2 cellular contexts compared by ENCODE assay signal in genomic region chr11:10348650-10349280, GRCh38.
A peak's percentile ranks its signal among the peaks of the same experiment; 100 is the strongest.
TF ChIP-seq lines count a peak whose summit lies in the region.

No MANE protein-coding gene starts in this region.

TF ChIP-seq in IMR-90, 13 proteins besides CTCF, POLR2A, EP300 and RAD21:
- TF ChIP-seq RFX5 (IDR thresholded peaks at IDR 0.05; ENCODE audit: low read depth, low read length) (no peak), CEBPB (IDR thresholded peaks at IDR 0.05; ENCODE audit: low read depth, low read length) (peak; percentile 81)

TF ChIP-seq in H1, 55 proteins besides CTCF, POLR2A, EP300 and RAD21:
- no peak for TF ChIP-seq ASH2L (IDR thresholded peaks at IDR 0.05; ENCODE audit: low read length)
- no peak for TF ChIP-seq SP1 (IDR thresholded peaks at IDR 0.05; ENCODE audit: low read depth, low read length)
- no peak for TF ChIP-seq NANOG (IDR thresholded peaks at IDR 0.05; ENCODE audit: insufficient read depth, low read depth, low read length, poor library complexity, severe bottlenecking)
- no peak for TF ChIP-seq PHF8 (conservative IDR thresholded peaks at IDR 0.05; ENCODE audit: low read depth, low read length)
- no peak for TF ChIP-seq NRF1 (IDR thresholded peaks at IDR 0.05; ENCODE audit: low read depth, low read length)
- no peak for TF ChIP-seq BACH1 (IDR thresholded peaks at IDR 0.05; ENCODE audit: low read length)
- no peak for TF ChIP-seq CHD2 (IDR thresholded peaks at IDR 0.05; ENCODE audit: low read length)
- no peak for TF ChIP-seq TAF1 (IDR thresholded peaks at IDR 0.05; ENCODE audit: low read depth, low read length)
- TF ChIP-seq HDAC6 (IDR thresholded peaks at IDR 0.05; ENCODE audit: low read depth, low read length), result no peak
- no peak for TF ChIP-seq SRF (IDR thresholded peaks at IDR 0.05; ENCODE audit: low read depth, low read length)
- no peak for TF ChIP-seq SP4 (IDR thresholded peaks at IDR 0.05; ENCODE audit: low read length)
- no peak for TF ChIP-seq MAX (IDR thresholded peaks at IDR 0.05)
- no peak for TF ChIP-seq FOSL1 (IDR thresholded peaks at IDR 0.05; ENCODE audit: insufficient read depth, low read depth, low read length)
- no peak for TF ChIP-seq BRCA1 (IDR thresholded peaks at IDR 0.05; ENCODE audit: low read depth, low read length)
- TF ChIP-seq EGR1 (IDR thresholded peaks at IDR 0.05; ENCODE audit: borderline replicate concordance, low read depth, low read length), result no peak
- no peak for TF ChIP-seq JUND (IDR thresholded peaks at IDR 0.05; ENCODE audit: low read length)
- TF ChIP-seq RBBP5 (IDR thresholded peaks at IDR 0.05; ENCODE audit: borderline replicate concordance, low read depth, low read length), result no peak
- TF ChIP-seq JUN (IDR thresholded peaks at IDR 0.05; ENCODE audit: low read depth, low read length), result no peak
